In the genomic region with DNA sequence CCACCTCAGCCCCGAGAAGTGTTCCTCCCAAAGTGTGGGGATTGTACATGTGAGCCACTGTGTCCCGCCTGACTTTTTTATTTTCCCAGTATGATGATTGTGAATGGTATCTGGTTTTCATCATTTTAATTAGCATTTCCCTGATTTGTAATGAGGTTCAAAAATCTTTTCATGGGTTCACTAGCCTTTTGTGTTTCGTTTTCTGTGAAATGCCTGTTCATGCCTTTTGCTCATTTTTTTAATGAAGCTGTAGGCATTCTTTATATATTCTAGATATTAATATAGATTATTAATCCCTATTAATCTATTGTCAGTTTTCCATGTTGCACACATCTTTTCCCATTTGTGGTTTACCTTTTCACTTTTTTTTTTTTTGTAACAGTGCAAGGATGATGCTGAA, we compare ENCODE assay signal across 6 cellular contexts.
"Had no signal": no experiment of that assay in that cellular context is flagged by ENCODE, and none has a peak within 500 bp of the region (broad histone marks: within the 10 kb centered on the region; RNA-seq: fewer than 3 reads in every experiment).

No MANE protein-coding gene starts in this region.

- FAIRE-seq: HepG2, HTR-8/SVneo, K562 had no signal

- H3K4me3 ChIP-seq: K562 had no signal

- DNase-seq: IMR-90 had no signal

- H3K9me3 Mint-ChIP-seq: IgD-negative memory B cell had no signal

- H3K27ac ChIP-seq: HL-60 had no signal

- H3K27me3 Mint-ChIP-seq: IgD-negative memory B cell had no signal

- ATAC-seq: HepG2, K562 had no signal

- H3K4me3 Mint-ChIP-seq: IgD-negative memory B cell had no signal
